In the genomic region with DNA sequence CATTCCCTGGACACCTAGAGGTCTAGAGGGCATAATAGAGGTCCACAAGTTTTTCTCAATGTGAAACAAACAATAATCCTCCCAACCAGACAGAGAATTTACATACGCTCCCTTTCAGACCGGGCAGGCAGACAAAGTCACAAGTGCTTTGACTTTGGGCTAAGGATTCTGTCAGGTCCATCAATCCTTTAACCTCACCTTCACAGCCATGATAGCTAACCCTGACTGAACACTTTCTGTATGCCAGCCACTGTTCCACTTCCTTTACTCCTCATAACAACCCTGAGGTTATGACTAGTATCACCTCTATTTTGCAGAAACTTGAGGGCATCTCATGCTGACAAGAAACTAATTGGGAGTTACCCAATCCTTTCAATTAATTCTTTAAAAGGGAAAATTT, we compare ENCODE assay signal across 9 cellular contexts.
DNase-seq lines count a peak whose midpoint lies in the region; ATAC-seq and TF ChIP-seq lines count a peak whose summit lies in the region.
"Had no signal": no experiment of that assay in that cellular context is flagged by ENCODE, and none has a peak within 500 bp of the region (broad histone marks: within the 10 kb centered on the region; RNA-seq: fewer than 3 reads in every experiment).

No MANE protein-coding gene starts in this region.

- H3K27ac Mint-ChIP-seq in activated CD8-positive, alpha-beta T cell treated with anti-CD3 and anti-CD28 coated beads for 36 hours: peak overlapping the region; percentile 94

- H3K36me3 Mint-ChIP-seq in activated CD8-positive, alpha-beta T cell treated with anti-CD3 and anti-CD28 coated beads for 36 hours (ENCODE audit: low read depth): no peaks in the 10 kb centered on the region

- CTCF ChIA-PET in activated CD8-positive, alpha-beta T cell treated with anti-CD3 and anti-CD28 coated beads for 36 hours (lab: Charles Lee): no interaction called here

- no peaks in the 10 kb centered on the region for H3K9me3 Mint-ChIP-seq in activated CD8-positive, alpha-beta T cell treated with anti-CD3 and anti-CD28 coated beads for 36 hours

- no peaks in the 10 kb centered on the region for H3K36me3 ChIP-seq in SJCRH30

- H3K27me3 ChIP-seq in SJCRH30: no peaks in the 10 kb centered on the region

- H3K27me3 Mint-ChIP-seq in activated CD8-positive, alpha-beta T cell treated with anti-CD3 and anti-CD28 coated beads for 36 hours: no peaks in the 10 kb centered on the region

- peaks cover 22% of the 10 kb centered on the region for H3K4me1 Mint-ChIP-seq in activated CD8-positive, alpha-beta T cell treated with anti-CD3 and anti-CD28 coated beads for 36 hours (ENCODE audit: low read depth)

- POLR2A ChIA-PET in activated CD8-positive, alpha-beta T cell treated with anti-CD3 and anti-CD28 coated beads for 36 hours (lab: Charles Lee): no interaction called here

- no peak overlapping the region for H3K4me3 ChIP-seq in SJCRH30

- ATAC-seq in GM19043 (IDR thresholded peaks at IDR 0.05; ENCODE audit: low read depth, unreplicated experiment) (peak; percentile 19), HG03064 (IDR thresholded peaks at IDR 0.05; ENCODE audit: low read depth, unreplicated experiment) (peak; percentile 40), left ventricle myocardium superior (no peak)
- ATAC-seq in activated CD8-positive, alpha-beta T cell treated with anti-CD3 and anti-CD28 coated beads for 36 hours: peak; percentile 43

- no peaks in the 10 kb centered on the region for H3K4me1 ChIP-seq in SJCRH30

- H3K27ac ChIP-seq in SJCRH30: no peak overlapping the region

- intact Hi-C loops in activated CD8-positive, alpha-beta T cell treated with anti-CD3 and anti-CD28 coated beads for 36 hours (cut with micrococcal nuclease): loop anchor here (5.0 to 10.0 kb wide), 3 partner anchors 86 to 247 kb away; no protein-coding TSS in a partner anchor
- intact Hi-C loops in left ventricle myocardium superior (cut with micrococcal nuclease): no loop called here

- H3K4me3 Mint-ChIP-seq in activated CD8-positive, alpha-beta T cell treated with anti-CD3 and anti-CD28 coated beads for 36 hours: peak overlapping the region; percentile 73

- DNase-seq in A172 (ENCODE audit: low spot score): peak; percentile 3
- DNase-seq in activated CD8-positive, alpha-beta T cell treated with anti-CD3 and anti-CD28 coated beads for 36 hours: peak; percentile 5
- no peak for DNase-seq in NCI-H510A (lab: John Stamatoyannopoulos, UW)
- no peak for DNase-seq in left ventricle myocardium superior
- no peak for DNase-seq in stimulated activated CD4-positive, alpha-beta T cell treated with anti-CD3 and anti-CD28 coated beads, Interleukin-4, amount 100 ng/mL, for 1 hour
- no peak for DNase-seq in SJCRH30
- DNase-seq: Calu3 had no signal

- no peaks in the 10 kb centered on the region for H3K9me3 ChIP-seq in SJCRH30 (replicated peaks)

- TF ChIP-seq CTCF in activated CD8-positive, alpha-beta T cell treated with anti-CD3 and anti-CD28 coated beads for 36 hours (IDR thresholded peaks at IDR 0.05): no peak

Comparison
In these comparisons a context has a peak if more than half of its experiments do, and no peak if none do; other contexts are left out.
1. DNase-seq: peak in A172 (single experiment) and activated CD8-positive, alpha-beta T cell treated with anti-CD3 and anti-CD28 coated beads for 36 hours (single experiment); none in NCI-H510A (single experiment), left ventricle myocardium superior (single experiment), stimulated activated CD4-positive, alpha-beta T cell treated with anti-CD3 and anti-CD28 coated beads, Interleukin-4, amount 100 ng/mL, for 1 hour (single experiment) and SJCRH30 (0 of 2).